Comparison of ENCODE assay signal across 20 cellular contexts in the genomic region with DNA sequence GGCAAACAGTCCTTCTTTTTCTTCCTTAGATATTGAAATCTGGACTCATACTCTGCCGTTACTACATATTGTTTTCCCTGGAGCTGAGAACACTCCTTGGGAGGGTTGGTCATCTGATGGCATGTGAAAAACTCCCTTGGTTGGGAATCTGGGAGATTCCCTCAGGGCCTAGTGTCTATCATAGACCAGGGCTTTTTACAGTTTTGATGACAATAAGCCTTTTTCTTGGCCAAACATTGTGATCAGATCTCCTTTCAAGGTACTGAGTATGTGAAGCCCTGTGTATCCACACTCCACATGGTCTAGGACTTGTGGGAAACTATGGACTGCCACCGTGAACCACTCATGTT. TPM values are rescaled to one million over a fixed set of nuclear protein-coding genes. Genes with fewer than 3 reads are reported as not detected.
DNase-seq lines count a peak whose midpoint lies in the region; ATAC-seq, FAIRE-seq and TF ChIP-seq lines count a peak whose summit lies in the region.
"Had no signal": no experiment of that assay in that cellular context is flagged by ENCODE, and none has a peak within 500 bp of the region (broad histone marks: within the 10 kb centered on the region; RNA-seq: fewer than 3 reads in every experiment).

No MANE protein-coding gene starts in this region.

- 10% methylated on average over 2 of the region's 2 CpGs for WGBS in A549 (ENCODE audit: missing lambda C conversion rate)

- intact Hi-C loops in OCI-LY7 (cut with micrococcal nuclease; ENCODE audit: unreplicated experiment): loop anchor here (5.0 to 10.0 kb wide), 2 partner anchors 53 to 90 kb away; no protein-coding TSS in a partner anchor
- intact Hi-C loops in Calu3 (cut with micrococcal nuclease; ENCODE audit: unreplicated experiment): loop anchor here (10.0 kb wide), 1 partner anchor 57 kb away; no protein-coding TSS in a partner anchor
- intact Hi-C loops in activated naive CD4-positive, alpha-beta T cell treated with anti-CD3 and anti-CD28 coated beads for 36 hours (cut with micrococcal nuclease): no loop called here

- CTCF ChIA-PET in A549 (lab: Yijun Ruan, JAX): interaction anchor here (1.2 to 1.9 kb wide), 3 partner anchors 10 to 76 kb away, joined by 3 to 6 read pairs (median 3); no protein-coding TSS in a partner anchor
- CTCF ChIA-PET in OCI-LY7 (lab: Charles Lee; ENCODE audit: unreplicated experiment): interaction anchor here (1.3 kb wide), 1 partner anchor 60 kb away, joined by 4 read pairs; no protein-coding TSS in a partner anchor
- CTCF ChIA-PET in Calu3 (lab: Charles Lee): interaction anchor here (0.7 to 1.5 kb wide), 2 partner anchors 60 to 560 kb away, joined by 3 to 6 read pairs; no protein-coding TSS in a partner anchor
- CTCF ChIA-PET in activated naive CD4-positive, alpha-beta T cell treated with anti-CD3 and anti-CD28 coated beads for 36 hours (lab: Charles Lee): interaction anchor here (0.5 to 1.3 kb wide), 4 partner anchors 8 to 1277 kb away, joined by 3 to 4 read pairs (median 4); no protein-coding TSS in a partner anchor

- H3K4me2 ChIP-seq in A549: no peak overlapping the region
- no peak overlapping the region for H3K4me2 ChIP-seq in OCI-LY7 (ENCODE audit: low read length)

- no peak for TF ChIP-seq POLR2A in A549 (IDR thresholded peaks at IDR 0.05; ENCODE audit: low read length)

- no peaks in the 10 kb centered on the region for H3K9me3 Mint-ChIP-seq in Calu3 (ENCODE audit: low read depth, unreplicated experiment)
- no peaks in the 10 kb centered on the region for H3K9me3 Mint-ChIP-seq in activated naive CD4-positive, alpha-beta T cell treated with anti-CD3 and anti-CD28 coated beads for 36 hours
- H3K9me3 Mint-ChIP-seq: activated CD4-positive, alpha-beta memory T cell treated with anti-CD3 and anti-CD28 coated beads for 36 hours; activated T-cell treated with anti-CD3 and anti-CD28 coated beads, Interleukin-2, amount 50 U/mL, for 24 hours; T-cell had no signal

- DNase-seq in A549 (ENCODE audit: low read depth in 1 of 2, low spot score in 1 of 2) (no peak), OCI-LY7 (ENCODE audit: low spot score) (no peak), foreskin melanocyte (peak; percentile 70), retina (peak; percentile 32), Calu3 (no peak), left lobe of liver (ENCODE audit: low spot score) (no peak)
- DNase-seq in activated naive CD4-positive, alpha-beta T cell treated with anti-CD3 and anti-CD28 coated beads for 36 hours: no peak
- DNase-seq: activated CD4-positive, alpha-beta memory T cell treated with anti-CD3 and anti-CD28 coated beads for 36 hours; activated naive CD4-positive, alpha-beta T cell treated with anti-CD3 and anti-CD28 coated beads, Interleukin-2, amount 50 U/mL, for 16 hours; activated T-cell treated with anti-CD3 and anti-CD28 coated beads, Interleukin-2, amount 50 U/mL, for 24 hours; colonic mucosa; gastrocnemius medialis; left cardiac atrium; T-cell; thyroid gland had no signal

- no peak for TF ChIP-seq RAD21 in A549 (conservative IDR thresholded peaks at IDR 0.05 in 1 of 2, IDR thresholded peaks at IDR 0.05 in 1 of 2)

- no peaks in the 10 kb centered on the region for H3K4me1 Mint-ChIP-seq in Calu3 (ENCODE audit: low read depth, unreplicated experiment)
- H3K4me1 Mint-ChIP-seq in activated naive CD4-positive, alpha-beta T cell treated with anti-CD3 and anti-CD28 coated beads for 36 hours (ENCODE audit: low read depth): no peaks in the 10 kb centered on the region
- H3K4me1 Mint-ChIP-seq: T-cell had no signal

- H3K9me2 ChIP-seq in OCI-LY7 (ENCODE audit: insufficient read depth, low read length): no peaks in the 10 kb centered on the region

- ATAC-seq in A549: peak in 1 of 2 experiments; percentile 27; a peak in 2 of 6 replicates
- ATAC-seq in left lobe of liver: no peak
- ATAC-seq in HG03432 (IDR thresholded peaks at IDR 0.05; ENCODE audit: unreplicated experiment): no peak
- ATAC-seq: T-cell had no signal

- no peak for TF ChIP-seq EP300 in A549 (IDR thresholded peaks at IDR 0.05)

- no peak overlapping the region for H2AFZ ChIP-seq in OCI-LY7 (ENCODE audit: low read length)

- peaks cover 4% of the 10 kb centered on the region for H3K36me3 Mint-ChIP-seq in Calu3 (ENCODE audit: insufficient read depth, unreplicated experiment)
- no peaks in the 10 kb centered on the region for H3K36me3 Mint-ChIP-seq in activated naive CD4-positive, alpha-beta T cell treated with anti-CD3 and anti-CD28 coated beads for 36 hours (ENCODE audit: low read depth)
- H3K36me3 Mint-ChIP-seq: activated CD4-positive, alpha-beta memory T cell treated with anti-CD3 and anti-CD28 coated beads for 36 hours; T-cell had no signal

- H3K79me2 ChIP-seq in OCI-LY7 (ENCODE audit: insufficient read depth, low read depth, low read length): no peaks in the 10 kb centered on the region

- H3K27ac ChIP-seq in A549: no peak overlapping the region
- no peak overlapping the region for H3K27ac ChIP-seq in OCI-LY7 (ENCODE audit: low read depth, low read length, poor library complexity, severe bottlenecking)
- H3K27ac ChIP-seq: colonic mucosa, HL-60, thyroid gland had no signal

- POLR2A ChIA-PET in A549 (lab: Yijun Ruan, JAX) (no interaction called here), OCI-LY7 (lab: Charles Lee) (interaction anchor here (1.3 kb wide), 1 partner anchor 91 kb away, joined by 3 read pairs; no protein-coding TSS in a partner anchor)

- no peaks in the 10 kb centered on the region for H4K20me1 ChIP-seq in OCI-LY7 (ENCODE audit: insufficient read depth, low read length)

- FAIRE-seq in A549 (lab: Jason Lieb, UNC): no peak
- FAIRE-seq: H54 had no signal

- H3K4me1 ChIP-seq in A549: no peaks in the 10 kb centered on the region
- H3K4me1 ChIP-seq in OCI-LY7 (ENCODE audit: insufficient read depth, low read length, poor library complexity, severe bottlenecking): no peaks in the 10 kb centered on the region
- H3K4me1 ChIP-seq: colonic mucosa had no signal

- H3K9me3 ChIP-seq in A549: no peaks in the 10 kb centered on the region
- H3K9me3 ChIP-seq in OCI-LY7 (ENCODE audit: low read length): no peaks in the 10 kb centered on the region
- H3K9me3 ChIP-seq: colonic mucosa, gastrocnemius medialis, thyroid gland had no signal

- H3K4me3 ChIP-seq in A549: no peak overlapping the region
- no peak overlapping the region for H3K4me3 ChIP-seq in OCI-LY7 (ENCODE audit: low read depth, low read length, poor library complexity, severe bottlenecking)
- H3K4me3 ChIP-seq: colonic mucosa, gastrocnemius medialis, thyroid gland had no signal

- TF ChIP-seq CTCF in A549 (IDR thresholded peaks at IDR 0.05): 0 out of 3 replicates have a peak, but pooled peaks have one; percentile 0
- TF ChIP-seq CTCF in OCI-LY7 (conservative IDR thresholded peaks at IDR 0.05; ENCODE audit: low read length): 0 out of 2 replicates have a peak, but pooled peaks have one; percentile 35
- no peak for TF ChIP-seq CTCF in Calu3 (IDR thresholded peaks at IDR 0.05; ENCODE audit: unreplicated experiment)

- no TSS peak for BruUV-seq in OCI-LY7 (replicated peaks; lab: Mats Ljungman, UMichigan)
- BruUV-seq in Calu3 (replicated peaks; lab: Mats Ljungman, UMichigan): no TSS peak

- H3K36me3 ChIP-seq in OCI-LY7 (ENCODE audit: insufficient read depth, low read length): no peaks in the 10 kb centered on the region
- H3K36me3 ChIP-seq: colonic mucosa, gastrocnemius medialis, thyroid gland had no signal

- no peak overlapping the region for H3K4me3 Mint-ChIP-seq in Calu3 (ENCODE audit: low read depth, unreplicated experiment)
- H3K4me3 Mint-ChIP-seq in activated naive CD4-positive, alpha-beta T cell treated with anti-CD3 and anti-CD28 coated beads for 36 hours: no peak overlapping the region
- H3K4me3 Mint-ChIP-seq: activated CD4-positive, alpha-beta memory T cell treated with anti-CD3 and anti-CD28 coated beads for 36 hours; activated T-cell treated with anti-CD3 and anti-CD28 coated beads, Interleukin-2, amount 50 U/mL, for 24 hours; T-cell had no signal

- no peak overlapping the region for H3K27ac Mint-ChIP-seq in Calu3 (ENCODE audit: unreplicated experiment)
- H3K27ac Mint-ChIP-seq in activated naive CD4-positive, alpha-beta T cell treated with anti-CD3 and anti-CD28 coated beads for 36 hours: no peak overlapping the region
- H3K27ac Mint-ChIP-seq: activated CD4-positive, alpha-beta memory T cell treated with anti-CD3 and anti-CD28 coated beads for 36 hours; activated T-cell treated with anti-CD3 and anti-CD28 coated beads, Interleukin-2, amount 50 U/mL, for 24 hours; T-cell had no signal

- H3K27me3 Mint-ChIP-seq in Calu3 (ENCODE audit: unreplicated experiment): peaks cover 14% of the 10 kb centered on the region
- H3K27me3 Mint-ChIP-seq in activated naive CD4-positive, alpha-beta T cell treated with anti-CD3 and anti-CD28 coated beads for 36 hours (ENCODE audit: low read depth): peaks cover 5% of the 10 kb centered on the region

TF ChIP-seq in A549, 52 proteins besides CTCF, POLR2A, EP300 and RAD21 (continues in another document):
- no peak for TF ChIP-seq KDM5A (IDR thresholded peaks at IDR 0.05)
- TF ChIP-seq HDAC2 (IDR thresholded peaks at IDR 0.05): no peak
- TF ChIP-seq CEBPB (IDR thresholded peaks at IDR 0.05): no peak
- no peak for TF ChIP-seq ZC3H11A (IDR thresholded peaks at IDR 0.05)
- TF ChIP-seq EHF (CRISPR knock-in tag; IDR thresholded peaks at IDR 0.05): no peak
- no peak for TF ChIP-seq HEYL (CRISPR knock-in tag; IDR thresholded peaks at IDR 0.05)
- no peak for TF ChIP-seq NR3C1 (IDR thresholded peaks at IDR 0.05)
- no peak for TF ChIP-seq POLR2AphosphoS2 (conservative IDR thresholded peaks at IDR 0.05; ENCODE audit: low read length)

RNA-seq across cellular contexts. Expression of a gene that starts 32.9 kb away (rescaled TPM):
- polyA plus RNA-seq in A549 (2011; rRNA removed): not detected in 2 replicates
- polyA plus RNA-seq in A549 (2012; cell fraction: cytosol; rRNA removed): not detected in 2 replicates
- not detected in 2 replicates for polyA plus RNA-seq in A549 (2012; cell fraction: nucleus; rRNA removed)
- polyA plus RNA-seq in A549 (2017; fragmentation: RNase III; extraction: RNeasy Plus Mini Kit Qiagen cat#74134 plus additional on column Dnase treatment): not detected in 3 replicates
- polyA minus RNA-seq in A549 (2011; rRNA and poly(A)+ RNA removed): not detected in 2 replicates
- total RNA-seq in OCI-LY7 (2014; rRNA removed; shearing (Covaris generic)): not detected in 2 replicates
- total RNA-seq in OCI-LY7 (2022): not detected in 2 replicates
- total RNA-seq in Calu3 (2022): not detected in 2 replicates
- total RNA-seq in activated naive CD4-positive, alpha-beta T cell treated with anti-CD3 and anti-CD28 coated beads for 36 hours: not detected
- total RNA-seq in left lobe of liver: not detected
- total RNA-seq: activated CD4-positive, alpha-beta memory T cell treated with anti-CD3 and anti-CD28 coated beads for 36 hours; colonic mucosa; Daoy; gastrocnemius medialis; posterior vena cava; T-cell; thyroid gland had no signal

Comparison
In these comparisons a context has a peak if more than half of its experiments do, and no peak if none do; other contexts are left out.
1. DNase-seq: peak in foreskin melanocyte (single experiment) and retina (single experiment); none in A549 (0 of 2), OCI-LY7 (single experiment), Calu3 (single experiment), activated naive CD4-positive, alpha-beta T cell treated with anti-CD3 and anti-CD28 coated beads for 36 hours (single experiment) and left lobe of liver (single experiment).